ENCODE assay signal across 10 cellular contexts in genomic region chr13:34155931-34156607, GRCh38.
DNase-seq lines count a peak whose midpoint lies in the region; FAIRE-seq and TF ChIP-seq lines count a peak whose summit lies in the region.
"Had no signal": no experiment of that assay in that cellular context is flagged by ENCODE, and none has a peak within 500 bp of the region (broad histone marks: within the 10 kb centered on the region; RNA-seq: fewer than 3 reads in every experiment).

No MANE protein-coding gene starts in this region.

- peaks cover 18% of the 10 kb centered on the region for H3K27me3 Mint-ChIP-seq in T-helper 2 cell treated with Interferon-gamma antibody and Interleukin-4, amounts not matched to agents 5 μg/mL and 100 μg/mL, for 36 hours (ENCODE audit: low read depth)
- peaks cover 8% of the 10 kb centered on the region for H3K27me3 Mint-ChIP-seq in type B pancreatic cell

- no peak for TF ChIP-seq POLR2A in GM12892 (IDR thresholded peaks at IDR 0.05; ENCODE audit: low read depth, low read length)

- no peak for FAIRE-seq in GM12892 (lab: Jason Lieb, UNC)

- no peak overlapping the region for H3K4me2 ChIP-seq in Karpas-422 (ENCODE audit: low read depth, low read length, poor library complexity, severe bottlenecking)

- no peaks in the 10 kb centered on the region for H3K79me2 ChIP-seq in Karpas-422 (ENCODE audit: low read length)

- TF ChIP-seq CTCF in foreskin fibroblast (IDR thresholded peaks at IDR 0.05; ENCODE audit: low read depth, low read length): no peak
- TF ChIP-seq CTCF in type B pancreatic cell (conservative IDR thresholded peaks at IDR 0.05): no peak

- H3K36me3 Mint-ChIP-seq in T-helper 2 cell treated with Interferon-gamma antibody and Interleukin-4, amounts not matched to agents 5 μg/mL and 100 μg/mL, for 36 hours (ENCODE audit: low read depth): no peaks in the 10 kb centered on the region
- no peaks in the 10 kb centered on the region for H3K36me3 Mint-ChIP-seq in type B pancreatic cell

- H3K27me3 ChIP-seq in Karpas-422 (ENCODE audit: low read length): no peaks in the 10 kb centered on the region
- H3K27me3 ChIP-seq: cardiac muscle cell had no signal

- H3K4me1 Mint-ChIP-seq in T-helper 2 cell treated with Interferon-gamma antibody and Interleukin-4, amounts not matched to agents 5 μg/mL and 100 μg/mL, for 36 hours (ENCODE audit: low read depth): peaks cover 29% of the 10 kb centered on the region
- peaks cover 16% of the 10 kb centered on the region for H3K4me1 Mint-ChIP-seq in type B pancreatic cell (ENCODE audit: unreplicated experiment)

- H3K4me3 Mint-ChIP-seq in T-helper 2 cell treated with Interferon-gamma antibody and Interleukin-4, amounts not matched to agents 5 μg/mL and 100 μg/mL, for 36 hours: peak overlapping the region; percentile 84
- peak overlapping the region; percentile 57 for H3K4me3 Mint-ChIP-seq in type B pancreatic cell

- no peaks in the 10 kb centered on the region for H3K9me3 ChIP-seq in Karpas-422 (ENCODE audit: low read length)

- no peak overlapping the region for H2AFZ ChIP-seq in Karpas-422 (ENCODE audit: low read length)

- H3K36me3 ChIP-seq in Karpas-422 (ENCODE audit: insufficient read depth, low read length): no peaks in the 10 kb centered on the region
- H3K36me3 ChIP-seq: cardiac muscle cell had no signal

- no peaks in the 10 kb centered on the region for H3K9me2 ChIP-seq in Karpas-422 (replicated peaks; ENCODE audit: insufficient read depth, low read length)

- peak; percentile 4 for DNase-seq in activated CD4-positive, alpha-beta T cell treated with anti-CD3 and anti-CD28 coated beads for 48 hours
- DNase-seq in activated CD4-positive, alpha-beta T cell treated with anti-CD3 and anti-CD28 coated beads, Interleukin-2, amount 50 U/mL, for 1 hour: no peak
- DNase-seq in T-helper 2 cell treated with Interferon-gamma antibody and Interleukin-4, amounts not matched to agents 5 μg/mL and 100 μg/mL, for 36 hours (ENCODE audit: low spot score): peak; percentile 32
- DNase-seq in foreskin fibroblast (peak; percentile 41 to 61), type B pancreatic cell (ENCODE audit: extremely low spot score, unreplicated experiment) (no peak), GM12892 (ENCODE audit: insufficient read length) (no peak), Karpas-422 (no peak), DMS153 treated with DMSO at 0.1 percent for 48 hours (lab: John Stamatoyannopoulos, UW; ENCODE audit: unreplicated experiment) (no peak)
- DNase-seq: T-helper 9 cell had no signal

- no peak overlapping the region for H3K4me3 ChIP-seq in foreskin fibroblast (ENCODE audit: low read depth in 1 of 2, low read length in 2 of 2)
- no peak overlapping the region for H3K4me3 ChIP-seq in Karpas-422 (ENCODE audit: low read length)
- H3K4me3 ChIP-seq: cardiac muscle cell had no signal

- peaks cover 5% of the 10 kb centered on the region for H3K9me3 Mint-ChIP-seq in T-helper 2 cell treated with Interferon-gamma antibody and Interleukin-4, amounts not matched to agents 5 μg/mL and 100 μg/mL, for 36 hours
- H3K9me3 Mint-ChIP-seq in type B pancreatic cell: peaks cover 9% of the 10 kb centered on the region

- H3K9ac ChIP-seq in Karpas-422 (ENCODE audit: low read length): no peak overlapping the region

- H3K27ac Mint-ChIP-seq in T-helper 2 cell treated with Interferon-gamma antibody and Interleukin-4, amounts not matched to agents 5 μg/mL and 100 μg/mL, for 36 hours: peak overlapping the region; percentile 89
- H3K27ac Mint-ChIP-seq in type B pancreatic cell: peak overlapping the region; percentile 64

- no peaks in the 10 kb centered on the region for H4K20me1 ChIP-seq in Karpas-422 (ENCODE audit: insufficient read depth, low read depth, low read length)

- no peak overlapping the region for H3K27ac ChIP-seq in Karpas-422 (ENCODE audit: low read length)
- H3K27ac ChIP-seq: cardiac muscle cell had no signal

- no peaks in the 10 kb centered on the region for H3K4me1 ChIP-seq in Karpas-422 (ENCODE audit: low read length)

Comparison
In these comparisons a context has a peak if more than half of its experiments do, and no peak if none do; other contexts are left out.
1. DNase-seq: peak in activated CD4-positive, alpha-beta T cell treated with anti-CD3 and anti-CD28 coated beads for 48 hours (single experiment), T-helper 2 cell treated with Interferon-gamma antibody and Interleukin-4, amounts not matched to agents 5 μg/mL and 100 μg/mL, for 36 hours (single experiment) and foreskin fibroblast (2 of 2); none in activated CD4-positive, alpha-beta T cell treated with anti-CD3 and anti-CD28 coated beads, Interleukin-2, amount 50 U/mL, for 1 hour (single experiment), type B pancreatic cell (single experiment), GM12892 (single experiment), Karpas-422 (single experiment) and DMS153 treated with DMSO at 0.1 percent for 48 hours (single experiment).